ENCODE assay signal across 25 cellular contexts in the genomic region with DNA sequence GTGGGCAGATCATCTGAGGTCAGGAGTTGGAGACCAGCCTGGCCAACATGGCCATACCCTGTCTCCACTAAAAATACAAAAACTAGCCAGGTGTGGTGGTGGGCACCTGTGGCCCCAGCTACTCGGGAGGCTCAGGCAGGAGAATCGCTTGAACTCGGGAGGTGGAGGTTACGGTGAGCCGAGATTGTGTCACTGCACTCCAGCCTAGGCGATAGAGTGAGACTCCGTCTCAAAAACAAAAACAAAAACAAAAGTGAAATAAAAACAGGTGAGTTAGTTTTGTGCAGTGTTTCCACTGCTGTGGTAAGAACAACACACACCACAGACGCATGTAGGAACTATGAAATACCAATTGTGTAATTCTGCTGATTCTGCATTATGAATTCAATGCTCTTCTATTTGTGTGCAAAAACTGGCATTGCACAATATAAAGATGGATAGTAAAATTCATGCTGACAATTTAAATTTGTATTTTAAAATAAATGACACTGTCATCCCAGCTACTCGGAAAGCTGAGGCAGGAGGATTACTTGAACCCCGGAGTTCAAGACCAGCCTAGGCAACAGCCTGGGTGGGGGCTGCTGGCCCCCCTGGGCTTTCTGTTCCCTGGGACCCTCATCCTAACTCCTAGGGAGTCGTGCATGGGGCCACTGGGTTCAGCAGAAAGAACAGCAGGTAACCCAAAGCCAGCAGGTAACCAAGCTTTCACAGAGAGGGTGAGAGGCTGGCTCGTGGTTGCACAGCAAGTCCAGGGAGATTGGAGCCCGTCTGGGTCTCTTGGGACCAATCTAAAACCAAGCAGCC. TPM values are rescaled to one million over a fixed set of nuclear protein-coding genes. Genes with fewer than 3 reads are reported as not detected.
DNase-seq lines count a peak whose midpoint lies in the region; ATAC-seq, FAIRE-seq and TF ChIP-seq lines count a peak whose summit lies in the region.
"Had no signal": no experiment of that assay in that cellular context is flagged by ENCODE, and none has a peak within 500 bp of the region (broad histone marks: within the 10 kb centered on the region; RNA-seq: fewer than 3 reads in every experiment).

No MANE protein-coding gene starts in this region.

- H4K20me1 ChIP-seq in K562 (replicated peaks; ENCODE audit: control insufficient read depth, insufficient read depth, low read length) (no peaks in the 10 kb centered on the region), neural progenitor cell (ENCODE audit: low read depth) (no peaks in the 10 kb centered on the region)

- no peak overlapping the region for H3K4me3 Mint-ChIP-seq in neural progenitor cell
- H3K4me3 Mint-ChIP-seq: WTC11 had no signal

- H3K4me1 Mint-ChIP-seq in neural progenitor cell: peaks cover 19% of the 10 kb centered on the region

- WGBS in K562 (ENCODE audit: insufficient coverage, low coverage, missing lambda C conversion rate): 65% methylated on average over 13 of the region's 13 CpGs

- no peak for TF ChIP-seq POLR2A in K562 (conservative IDR thresholded peaks at IDR 0.05)

- H2AFZ ChIP-seq in K562 (ENCODE audit: low read depth, low read length) (no peak overlapping the region), neural progenitor cell (replicated peaks) (no peak overlapping the region)

- H3K36me3 Mint-ChIP-seq in neural progenitor cell: no peaks in the 10 kb centered on the region
- H3K36me3 Mint-ChIP-seq: WTC11 had no signal

- no peaks in the 10 kb centered on the region for H3K9me3 ChIP-seq in K562 (replicated peaks; ENCODE audit: control insufficient read depth, insufficient read depth, low read depth, low read length)
- no peaks in the 10 kb centered on the region for H3K9me3 ChIP-seq in neutrophil
- H3K9me3 ChIP-seq in neural progenitor cell (ENCODE audit: low read depth): no peaks in the 10 kb centered on the region
- H3K9me3 ChIP-seq: adrenal gland, esophagus squamous epithelium, prostate gland had no signal

- intact Hi-C loops in K562 (cut with micrococcal nuclease): no loop called here

- H3K4me1 ChIP-seq in K562 (replicated peaks in 1 of 2; ENCODE audit: control insufficient read depth in 2 of 2, insufficient read depth in 2 of 2, low read length in 2 of 2) (peaks cover 14 to 15% of the 10 kb centered on the region in 2 experiments; a peak in 4 of 5 replicates), neutrophil (ENCODE audit: control insufficient read depth in 1 of 2, insufficient read depth in 1 of 2, low read depth in 1 of 2, low read length in 1 of 2) (peaks cover 27 to 29% of the 10 kb centered on the region in 2 experiments), neural progenitor cell (no peaks in the 10 kb centered on the region)
- H3K4me1 ChIP-seq: adrenal gland, prostate gland had no signal

- H3K9me1 ChIP-seq in K562 (ENCODE audit: control insufficient read depth, insufficient read depth, low read length): no peaks in the 10 kb centered on the region

- BruUV-seq in K562 (replicated peaks; lab: Mats Ljungman, UMichigan): no TSS peak

- H3K27me3 ChIP-seq in K562 (ENCODE audit: control insufficient read depth in 2 of 2, insufficient read depth in 2 of 2, low read length in 2 of 2) (no peaks in the 10 kb centered on the region), neutrophil (no peaks in the 10 kb centered on the region), neural progenitor cell (peaks cover 16% of the 10 kb centered on the region)
- H3K27me3 ChIP-seq: adrenal gland, cardiac muscle cell had no signal

- H3K36me3 ChIP-seq in K562 (ENCODE audit: control insufficient read depth, insufficient read depth, low read length): no peaks in the 10 kb centered on the region
- H3K36me3 ChIP-seq in neutrophil: no peaks in the 10 kb centered on the region
- H3K36me3 ChIP-seq in neural progenitor cell: no peaks in the 10 kb centered on the region
- H3K36me3 ChIP-seq: adrenal gland, cardiac muscle cell, esophagus squamous epithelium, prostate gland had no signal

- no peak for TF ChIP-seq CTCF in K562 (IDR thresholded peaks at IDR 0.05 in 2 of 3, conservative IDR thresholded peaks at IDR 0.05 in 1 of 3; ENCODE audit: insufficient read depth in 2 of 3, low read depth in 1 of 3, low read length in 3 of 3)
- TF ChIP-seq CTCF in neutrophil (IDR thresholded peaks at IDR 0.05): no peak
- no peak for TF ChIP-seq CTCF in neural progenitor cell (IDR thresholded peaks at IDR 0.05)

- POLR2A ChIA-PET in K562 (lab: Yijun Ruan, JAX): interaction anchor here (0.6 kb wide), 4 partner anchors 29 to 129 kb away, joined by 3 to 4 read pairs (median 3); no protein-coding TSS in a partner anchor

- H3K27ac ChIP-seq in K562 (ENCODE audit: extremely low read depth, low read depth, low read length) (no peak overlapping the region), neutrophil (peak overlapping the region; percentile 75), neural progenitor cell (no peak overlapping the region)
- H3K27ac ChIP-seq: 22Rv1, adrenal gland, cardiac muscle cell, prostate gland had no signal

- DNase-seq in NOMO-1 (lab: John Stamatoyannopoulos, UW; ENCODE audit: unreplicated experiment in 2 of 2): peak; percentile 7 to 48
- no peak for DNase-seq in NOMO-1 treated with dmso at 0.1 percent for 144 hours (lab: John Stamatoyannopoulos, UW; ENCODE audit: unreplicated experiment)
- peak; percentile 55 for DNase-seq in MV-4-11 (lab: John Stamatoyannopoulos, UW)
- no peak for DNase-seq in K562 (ENCODE audit: extremely low read depth in 1 of 4, low spot score in 3 of 4)
- DNase-seq in neural progenitor cell (ENCODE audit: low spot score): no peak
- DNase-seq: adrenal gland; C1 segment of cervical spinal cord; DMS53; effector CD8-positive, alpha-beta T cell; esophagus squamous epithelium; NCI-H2081; NCI-H446 treated with DMSO at 0.1 percent for 48 hours; stimulated activated CD4-positive, alpha-beta T cell treated with anti-CD3 and anti-CD28 coated beads, Interleukin-4, amount 100 ng/mL, for 24 hours had no signal

- TF ChIP-seq RAD21 in K562 (CRISPR knock-in tag; conservative IDR thresholded peaks at IDR 0.05 in 1 of 2, IDR thresholded peaks at IDR 0.05 in 1 of 2): no peak

- no peak for ATAC-seq in K562
- no peak for ATAC-seq in HG03469 (IDR thresholded peaks at IDR 0.05; ENCODE audit: unreplicated experiment)
- ATAC-seq in HG02642 (IDR thresholded peaks at IDR 0.05; ENCODE audit: poor library complexity, unreplicated experiment): no peak
- ATAC-seq: WTC11 had no signal

- in situ Hi-C loops in K562 (cut with MboI): no loop called here

- H3K27me3 Mint-ChIP-seq in neural progenitor cell (ENCODE audit: insufficient read depth, low read depth): peaks cover 9% of the 10 kb centered on the region

- H3F3A ChIP-seq in neural progenitor cell (ENCODE audit: low read depth): peaks cover 5% of the 10 kb centered on the region

- FAIRE-seq in K562 (lab: Jason Lieb, UNC): peak; percentile 32

- H3K4me3 ChIP-seq in K562 (no peak overlapping the region), neutrophil (ENCODE audit: low read depth in 1 of 2, low read length in 1 of 2) (peak overlapping the region in 1 of 2 experiments; percentile 20), neural progenitor cell (no peak overlapping the region)
- H3K4me3 ChIP-seq: adrenal gland, cardiac muscle cell, esophagus squamous epithelium, lung, prostate gland, skin epidermis had no signal

- H3K27ac Mint-ChIP-seq in neural progenitor cell: no peak overlapping the region

- no peak overlapping the region for H3K4me2 ChIP-seq in K562 (ENCODE audit: insufficient read depth, low read length)
- H3K4me2 ChIP-seq in neural progenitor cell: no peak overlapping the region

- H3K9me3 Mint-ChIP-seq in neural progenitor cell: no peaks in the 10 kb centered on the region
- H3K9me3 Mint-ChIP-seq: WTC11 had no signal

- no peaks in the 10 kb centered on the region for H3K79me2 ChIP-seq in K562 (ENCODE audit: control insufficient read depth, insufficient read depth, low read length)
- H3K79me2 ChIP-seq in neural progenitor cell (ENCODE audit: low read depth): no peaks in the 10 kb centered on the region

- no peak for TF ChIP-seq EP300 in K562 (IDR thresholded peaks at IDR 0.05; ENCODE audit: low read length)

- H3K9ac ChIP-seq in K562 (ENCODE audit: insufficient read depth in 1 of 2, low read depth in 2 of 2, low read length in 2 of 2) (no peak overlapping the region), neural progenitor cell (no peak overlapping the region)

- CTCF ChIA-PET in K562 (lab: Yijun Ruan, JAX; ENCODE audit: low intra/inter-chr PET ratio): no interaction called here

RNA-seq across cellular contexts. Expression of a gene that starts 10.5 kb away (rescaled TPM):
- 5.1 and 22.6 TPM in 2 replicates for total RNA-seq in K562 (2011; cell fraction: chromatin; rRNA removed; ENCODE audit: low replicate concordance)
- 12.2 and 15.7 TPM in 2 replicates for total RNA-seq in K562 (2011; cell fraction: nucleolus; rRNA removed)
- total RNA-seq in K562 (2011; cell fraction: nucleoplasm; rRNA removed): 4.0 and 6.5 TPM in 2 replicates
- total RNA-seq in K562 (2014; rRNA removed) (1.5 and 4.0 TPM in 2 replicates), K562 (2014; rRNA removed; fragmentation: Illumina TruSeq; extraction: Trizol) (0.19 and 0.47 TPM in 2 replicates), K562 (2015; rRNA removed; fragmentation: Illumina TruSeq; extraction: Trizol) (0.65 and 0.75 TPM in 2 replicates), K562 (2021) (2.3 and 2.8 TPM in 2 replicates), neural progenitor cell (ENCODE audit: low replicate concordance) (0.79 and 5.0 TPM in 2 replicates)
- polyA plus RNA-seq in K562 (2011; rRNA removed) (1.1 and 3.1 TPM in 2 replicates), K562 (2014; fragmentation: Illumina TruSeq; extraction: Trizol) (1.3 and 1.6 TPM in 2 replicates), K562 (2014; fragmentation: Nextera tagmentation; extraction: Ambion mirVana) (under 1 TPM; 0.04 to 0.06 TPM), K562 (2014; rRNA removed) (1.5 and 1.6 TPM in 2 replicates)
- 1.7 and 6.2 TPM in 2 replicates for polyA plus RNA-seq in K562 (2011; cell fraction: cytosol; rRNA removed)
- 8.1 and 13.7 TPM in 2 replicates for polyA plus RNA-seq in K562 (2011; cell fraction: nucleus; rRNA removed)
- 1.5 and 1.7 TPM in 2 replicates for polyA plus RNA-seq in K562 (2012)
- polyA minus RNA-seq in K562 (2011; rRNA and poly(A)+ RNA removed): 0.74 and 1.6 TPM in 2 replicates
- polyA minus RNA-seq in K562 (2011; cell fraction: cytosol; rRNA and poly(A)+ RNA removed): 2.7 and 6.3 TPM in 2 replicates
- polyA minus RNA-seq in K562 (2011; cell fraction: nucleus; rRNA and poly(A)+ RNA removed): 4.7 and 5.3 TPM in 2 replicates

RNA-seq across cellular contexts. Expression of a gene that starts 25.7 kb away (rescaled TPM):
- total RNA-seq in K562 (2011; cell fraction: chromatin; rRNA removed; ENCODE audit: low replicate concordance): 0.84 TPM in 1 of 2 replicates, not detected in the other
- total RNA-seq in K562 (2011; cell fraction: nucleolus; rRNA removed): 0.66 TPM in 1 of 2 replicates, not detected in the other
- total RNA-seq in K562 (2011; cell fraction: nucleoplasm; rRNA removed): 1.2 TPM in 1 of 2 replicates, not detected in the other
- total RNA-seq in K562 (2014; rRNA removed): 0.95 TPM in 1 of 2 replicates, not detected in the other
- 0.16 TPM in 1 of 2 replicates, not detected in the other for total RNA-seq in K562 (2014; rRNA removed; fragmentation: Illumina TruSeq; extraction: Trizol)
- total RNA-seq in K562 (2015; rRNA removed; fragmentation: Illumina TruSeq; extraction: Trizol): not detected in 2 replicates
- total RNA-seq in K562 (2021): 0.13 and 0.24 TPM in 2 replicates
- polyA plus RNA-seq in K562 (2011; rRNA removed): 0.05 and 0.08 TPM in 2 replicates
- polyA plus RNA-seq in K562 (2011; cell fraction: cytosol; rRNA removed): 0.18 and 0.40 TPM in 2 replicates
- 0.20 and 0.38 TPM in 2 replicates for polyA plus RNA-seq in K562 (2011; cell fraction: nucleus; rRNA removed)
- 0.09 and 0.24 TPM in 2 replicates for polyA plus RNA-seq in K562 (2012)
- 0.54 TPM in 1 of 2 replicates, not detected in the other for polyA plus RNA-seq in K562 (2014; fragmentation: Illumina TruSeq; extraction: Trizol)
- not detected for polyA plus RNA-seq in K562 (2014; fragmentation: Nextera tagmentation; extraction: Ambion mirVana)
- polyA plus RNA-seq in K562 (2014; rRNA removed): 0.11 and 0.12 TPM in 2 replicates
- polyA minus RNA-seq in K562 (2011; rRNA and poly(A)+ RNA removed): not detected in 2 replicates
- polyA minus RNA-seq in K562 (2011; cell fraction: cytosol; rRNA and poly(A)+ RNA removed): not detected in 2 replicates
- polyA minus RNA-seq in K562 (2011; cell fraction: nucleus; rRNA and poly(A)+ RNA removed): not detected in 2 replicates
- 1.1 TPM in 1 of 2 replicates, not detected in the other for total RNA-seq in neural progenitor cell (ENCODE audit: low replicate concordance)
- total RNA-seq: activated CD8-positive, alpha-beta memory T cell treated with anti-CD3 and anti-CD28 coated beads for 36 hours had no signal

RNA-seq across cellular contexts. Expression of a gene that starts 28.1 kb away (rescaled TPM):
- 0.14 TPM in 1 of 2 replicates, not detected in the other for total RNA-seq in K562 (2011; cell fraction: chromatin; rRNA removed; ENCODE audit: low replicate concordance)
- not detected in 2 replicates for total RNA-seq in K562 (2011; cell fraction: nucleolus; rRNA removed)
- total RNA-seq in K562 (2011; cell fraction: nucleoplasm; rRNA removed): not detected in 2 replicates
- total RNA-seq in K562 (2014; rRNA removed) (not detected in 2 replicates), K562 (2014; rRNA removed; fragmentation: Illumina TruSeq; extraction: Trizol) (not detected in 2 replicates), K562 (2015; rRNA removed; fragmentation: Illumina TruSeq; extraction: Trizol) (not detected in 2 replicates), K562 (2021) (0.27 TPM in 1 of 2 replicates, not detected in the other), neural progenitor cell (ENCODE audit: low replicate concordance) (0.09 TPM in 1 of 2 replicates, not detected in the other)
- polyA plus RNA-seq in K562 (2011; rRNA removed) (0.20 and 0.39 TPM in 2 replicates), K562 (2014; fragmentation: Illumina TruSeq; extraction: Trizol) (not detected in 2 replicates), K562 (2014; fragmentation: Nextera tagmentation; extraction: Ambion mirVana) (under 1 TPM in 1 of 2 experiments, not detected in 1; 0.25 TPM), K562 (2014; rRNA removed) (0.21 TPM in 1 of 2 replicates, not detected in the other)
- polyA plus RNA-seq in K562 (2011; cell fraction: cytosol; rRNA removed): not detected in 2 replicates
- polyA plus RNA-seq in K562 (2011; cell fraction: nucleus; rRNA removed): 0.10 and 0.13 TPM in 2 replicates
- polyA plus RNA-seq in K562 (2012): 0.26 and 0.65 TPM in 2 replicates
- 0.07 TPM in 1 of 2 replicates, not detected in the other for polyA minus RNA-seq in K562 (2011; rRNA and poly(A)+ RNA removed)
- not detected in 2 replicates for polyA minus RNA-seq in K562 (2011; cell fraction: cytosol; rRNA and poly(A)+ RNA removed)
- not detected in 2 replicates for polyA minus RNA-seq in K562 (2011; cell fraction: nucleus; rRNA and poly(A)+ RNA removed)
- total RNA-seq: T-helper 1 cell treated with Interleukin-12 subunit alpha and Interleukin-12 subunit beta and Interleukin-4 antibody, amounts not matched to agents 30 ng/mL and 1 ng/mL, for 36 hours had no signal

RNA-seq across cellular contexts. Expression of a gene that starts 44.4 kb away (rescaled TPM):
- total RNA-seq in K562 (2011; cell fraction: chromatin; rRNA removed; ENCODE audit: low replicate concordance): not detected in 2 replicates
- total RNA-seq in K562 (2011; cell fraction: nucleolus; rRNA removed): not detected in 2 replicates
- total RNA-seq in K562 (2011; cell fraction: nucleoplasm; rRNA removed): not detected in 2 replicates
- total RNA-seq in K562 (2014; rRNA removed) (not detected in 2 replicates), K562 (2014; rRNA removed; fragmentation: Illumina TruSeq; extraction: Trizol) (not detected in 2 replicates), K562 (2015; rRNA removed; fragmentation: Illumina TruSeq; extraction: Trizol) (not detected in 2 replicates), K562 (2021) (not detected in 2 replicates), neural progenitor cell (ENCODE audit: low replicate concordance) (not detected in 2 replicates)
- polyA plus RNA-seq in K562 (2011; rRNA removed) (not detected in 2 replicates), K562 (2014; fragmentation: Illumina TruSeq; extraction: Trizol) (not detected in 2 replicates), K562 (2014; fragmentation: Nextera tagmentation; extraction: Ambion mirVana) (not detected), K562 (2014; rRNA removed) (not detected in 2 replicates)
- not detected in 2 replicates for polyA plus RNA-seq in K562 (2011; cell fraction: cytosol; rRNA removed)
- not detected in 2 replicates for polyA plus RNA-seq in K562 (2011; cell fraction: nucleus; rRNA removed)
- polyA plus RNA-seq in K562 (2012): not detected in 2 replicates
- not detected in 2 replicates for polyA minus RNA-seq in K562 (2011; rRNA and poly(A)+ RNA removed)
- polyA minus RNA-seq in K562 (2011; cell fraction: cytosol; rRNA and poly(A)+ RNA removed): not detected in 2 replicates
- not detected in 2 replicates for polyA minus RNA-seq in K562 (2011; cell fraction: nucleus; rRNA and poly(A)+ RNA removed)
- total RNA-seq: adrenal gland; esophagus squamous epithelium; M059J; prostate gland; T-helper 1 cell treated with Interleukin-12 subunit alpha and Interleukin-12 subunit beta and Interleukin-4 antibody, amounts not matched to agents 30 ng/mL and 1 ng/mL, for 36 hours had no signal

RNA-seq across cellular contexts. Expression of a gene that starts 58.8 kb away (rescaled TPM):
- total RNA-seq in K562 (2011; cell fraction: chromatin; rRNA removed; ENCODE audit: low replicate concordance): 48.0 and 101 TPM in 2 replicates
- 46.3 and 49.0 TPM in 2 replicates for total RNA-seq in K562 (2011; cell fraction: nucleolus; rRNA removed)
- total RNA-seq in K562 (2011; cell fraction: nucleoplasm; rRNA removed): 34.9 and 41.1 TPM in 2 replicates
- 20.5 and 21.6 TPM in 2 replicates for total RNA-seq in K562 (2014; rRNA removed)
- 8.8 and 10.0 TPM in 2 replicates for total RNA-seq in K562 (2014; rRNA removed; fragmentation: Illumina TruSeq; extraction: Trizol)
- total RNA-seq in K562 (2015; rRNA removed; fragmentation: Illumina TruSeq; extraction: Trizol): 13.3 and 15.6 TPM in 2 replicates
- 36.8 and 39.7 TPM in 2 replicates for total RNA-seq in K562 (2021)
- polyA plus RNA-seq in K562 (2011; rRNA removed): 12.6 and 20.8 TPM in 2 replicates
- polyA plus RNA-seq in K562 (2011; cell fraction: cytosol; rRNA removed): 9.9 and 13.8 TPM in 2 replicates
- 60.0 and 60.8 TPM in 2 replicates for polyA plus RNA-seq in K562 (2011; cell fraction: nucleus; rRNA removed)
- polyA plus RNA-seq in K562 (2012): 24.4 and 24.9 TPM in 2 replicates
- polyA plus RNA-seq in K562 (2014; fragmentation: Illumina TruSeq; extraction: Trizol): 24.5 and 25.4 TPM in 2 replicates
- 1 to 10 TPM; 1.6 to 1.7 TPM for polyA plus RNA-seq in K562 (2014; fragmentation: Nextera tagmentation; extraction: Ambion mirVana)
- polyA plus RNA-seq in K562 (2014; rRNA removed): 15.6 and 22.1 TPM in 2 replicates
- polyA minus RNA-seq in K562 (2011; rRNA and poly(A)+ RNA removed): 56.4 and 69.3 TPM in 2 replicates
- 26.6 and 31.1 TPM in 2 replicates for polyA minus RNA-seq in K562 (2011; cell fraction: cytosol; rRNA and poly(A)+ RNA removed)
- polyA minus RNA-seq in K562 (2011; cell fraction: nucleus; rRNA and poly(A)+ RNA removed): 11.0 and 22.8 TPM in 2 replicates
- 20.6 and 46.6 TPM in 2 replicates for total RNA-seq in neural progenitor cell (ENCODE audit: low replicate concordance)

Comparison
In these comparisons a context has a peak if more than half of its experiments do, and no peak if none do; other contexts are left out.
1. DNase-seq: peak in NOMO-1 (2 of 2) and MV-4-11 (single experiment); none in NOMO-1 treated with dmso at 0.1 percent for 144 hours (single experiment), K562 (0 of 4) and neural progenitor cell (single experiment).